Comparison of ENCODE assay signal across 13 cellular contexts in genomic region chr1:170665625-170666024, GRCh38. TPM values are rescaled to one million over a fixed set of nuclear protein-coding genes. Genes with fewer than 3 reads are reported as not detected.
A peak's percentile ranks its signal among the peaks of the same experiment; 100 is the strongest.
DNase-seq lines count a peak whose midpoint lies in the region; ATAC-seq and TF ChIP-seq lines count a peak whose summit lies in the region.
"Had no signal": no experiment of that assay in that cellular context is flagged by ENCODE, and none has a peak within 500 bp of the region (broad histone marks: within the 10 kb centered on the region; RNA-seq: fewer than 3 reads in every experiment).

No MANE protein-coding gene starts in this region.

- peaks cover 100% of the 10 kb centered on the region for H3K27me3 Mint-ChIP-seq in nephron progenitor cell (ENCODE audit: low read depth, poor library complexity)

- peaks cover 10% of the 10 kb centered on the region for H3K4me1 ChIP-seq in upper lobe of right lung

- H3K4me3 ChIP-seq in upper lobe of right lung = peak overlapping the region; percentile 62

- H3K4me1 Mint-ChIP-seq in nephron progenitor cell = peaks cover 60% of the 10 kb centered on the region

- H3K36me3 Mint-ChIP-seq in nephron progenitor cell (ENCODE audit: low read depth) = no peaks in the 10 kb centered on the region
- H3K36me3 Mint-ChIP-seq: stimulated activated effector memory CD8-positive, alpha-beta T cell treated with anti-CD3 and anti-CD28 coated beads, Interleukin-12 subunit alpha, Interleukin-12 subunit beta, amount 100 ng/mL, for 72 hours had no signal

- no peak overlapping the region for H3K27ac Mint-ChIP-seq in nephron progenitor cell
- H3K27ac Mint-ChIP-seq: stimulated activated effector memory CD8-positive, alpha-beta T cell treated with anti-CD3 and anti-CD28 coated beads, Interleukin-12 subunit alpha, Interleukin-12 subunit beta, amount 100 ng/mL, for 72 hours had no signal

- H3K9me3 Mint-ChIP-seq in nephron progenitor cell = peaks cover 9% of the 10 kb centered on the region
- H3K9me3 Mint-ChIP-seq: stimulated activated effector memory CD8-positive, alpha-beta T cell treated with anti-CD3 and anti-CD28 coated beads, Interleukin-12 subunit alpha, Interleukin-12 subunit beta, amount 100 ng/mL, for 72 hours had no signal

- H3K9me3 ChIP-seq in upper lobe of right lung = no peaks in the 10 kb centered on the region

- DNase-seq in Right ventricle myocardium superior (peak; percentile 46), cardiac septum (ENCODE audit: low spot score) (no peak), nephron progenitor cell (no peak), upper lobe of right lung (no peak), cerebellar cortex (ENCODE audit: low spot score) (no peak), OCI-M2 (lab: John Stamatoyannopoulos, UW; ENCODE audit: unreplicated experiment) (no peak)
- DNase-seq in stimulated activated CD4-positive, alpha-beta T cell treated with anti-CD3 and anti-CD28 coated beads, Interleukin-2, amount 100 ng/mL, for 24 hours = no peak
- DNase-seq: activated CD4-positive, alpha-beta T cell treated with anti-CD3 and anti-CD28 coated beads, Interleukin-2, amount 50 U/mL, for 4 hours; activated naive CD4-positive, alpha-beta T cell treated with Interleukin-2 at 50 U/mL for 16 hours; effector CD8-positive, alpha-beta T cell; NCI-H82 had no signal

- H3K36me3 ChIP-seq in upper lobe of right lung = no peaks in the 10 kb centered on the region

- H3K4me3 Mint-ChIP-seq in nephron progenitor cell = peak overlapping the region; percentile 81

- H3K27me3 ChIP-seq in upper lobe of right lung = peaks cover 82% of the 10 kb centered on the region

- intact Hi-C loops in Right ventricle myocardium superior (cut with DNase I) (loop anchor here (10.0 kb wide), 2 partner anchors 131 to 219 kb away; partner anchors contain the start of gene GORAB), cardiac septum (cut with DNase I) (loop anchor here (2.0 to 10.0 kb wide), 5 partner anchors 33 to 741 kb away; partner anchors contain the start of gene GORAB), upper lobe of right lung (cut with DNase I) (no loop called here)

- ATAC-seq in Right ventricle myocardium superior (ENCODE audit: poor library complexity) = no peak
- no peak for ATAC-seq in upper lobe of right lung
- ATAC-seq: stimulated activated effector memory CD8-positive, alpha-beta T cell treated with anti-CD3 and anti-CD28 coated beads, Interleukin-12 subunit alpha, Interleukin-12 subunit beta, amount 100 ng/mL, for 72 hours had no signal

- TF ChIP-seq CTCF in nephron progenitor cell (IDR thresholded peaks at IDR 0.05) (no peak), upper lobe of right lung (IDR thresholded peaks at IDR 0.05) (no peak)

- H3K27ac ChIP-seq in cingulate gyrus (ENCODE audit: low read depth, low read length) (peak overlapping the region; percentile 41), upper lobe of right lung (no peak overlapping the region)

RNA-seq across cellular contexts. Expression of gene PRRX1, which starts 1.7 kb away (rescaled TPM):
- total RNA-seq in Right ventricle myocardium superior = 35.8 TPM
- 124 TPM for total RNA-seq in cardiac septum
- 25.9 TPM for total RNA-seq in upper lobe of right lung
